ENCODE assay signal across 17 cellular contexts in genomic region chr1:243819438-243819839, GRCh38. TPM values are rescaled to one million over a fixed set of nuclear protein-coding genes. Genes with fewer than 3 reads are reported as not detected.
A peak's percentile ranks its signal among the peaks of the same experiment; 100 is the strongest.
DNase-seq lines count a peak whose midpoint lies in the region; ATAC-seq and TF ChIP-seq lines count a peak whose summit lies in the region.
"Had no signal": no experiment of that assay in that cellular context is flagged by ENCODE, and none has a peak within 500 bp of the region (broad histone marks: within the 10 kb centered on the region; RNA-seq: fewer than 3 reads in every experiment).

No MANE protein-coding gene starts in this region.

- H2BK120ac ChIP-seq in neuronal stem cell (ENCODE audit: low read depth, low read length): no peak overlapping the region

- no peaks in the 10 kb centered on the region for H3K36me3 ChIP-seq in GM23338 (ENCODE audit: insufficient read depth)
- peaks cover 7 to 25% of the 10 kb centered on the region in 2 donors for H3K36me3 ChIP-seq in neuronal stem cell (replicated peaks in 1 of 2; ENCODE audit: control insufficient read depth in 2 of 2, insufficient read depth in 2 of 2, low read length in 2 of 2)

- H3K14ac ChIP-seq in neuronal stem cell (ENCODE audit: low read length): no peak overlapping the region

- H3K4me2 ChIP-seq in GM23338: no peak overlapping the region
- no peak overlapping the region for H3K4me2 ChIP-seq in neuronal stem cell (ENCODE audit: insufficient read depth, low read length, poor library complexity, severe bottlenecking)

- H4K20me1 ChIP-seq in GM23338 (replicated peaks; ENCODE audit: insufficient read depth): no peaks in the 10 kb centered on the region

- no peak overlapping the region for H3K4me3 Mint-ChIP-seq in GM23338
- H3K4me3 Mint-ChIP-seq in glutamatergic neuron (ENCODE audit: unreplicated experiment): no peak overlapping the region
- H3K4me3 Mint-ChIP-seq: B cell; CD4-positive, alpha-beta memory T cell had no signal

- H4K8ac ChIP-seq in neuronal stem cell (ENCODE audit: low read depth, low read length): no peak overlapping the region

- H3F3A ChIP-seq in GM23338 (replicated peaks; ENCODE audit: low read depth): no peaks in the 10 kb centered on the region

- no peak overlapping the region for H2BK12ac ChIP-seq in neuronal stem cell (ENCODE audit: low read length)

- peak overlapping the region; percentile 10 for H3K9ac ChIP-seq in neuronal stem cell (ENCODE audit: low read depth, low read length, poor library complexity)

- peaks cover 32% of the 10 kb centered on the region for H3K9me3 Mint-ChIP-seq in GM23338
- peaks cover 19% of the 10 kb centered on the region for H3K9me3 Mint-ChIP-seq in glutamatergic neuron (ENCODE audit: unreplicated experiment)

- no peaks in the 10 kb centered on the region for H3K27me3 ChIP-seq in GM23338 (ENCODE audit: insufficient read depth)
- no peaks in the 10 kb centered on the region for H3K27me3 ChIP-seq in neuronal stem cell (ENCODE audit: control insufficient read depth in 3 of 3, insufficient read depth in 3 of 3, low read depth in 1 of 3, low read length in 3 of 3)

- TF ChIP-seq CTCF in GM23338 (conservative IDR thresholded peaks at IDR 0.05; ENCODE audit: low read depth in 2 of 2) (peak; percentile 40 to 65), glutamatergic neuron (IDR thresholded peaks at IDR 0.05; ENCODE audit: partially characterized antibody, unreplicated experiment) (no peak)

- H3K9me3 ChIP-seq in neuronal stem cell (replicated peaks in 1 of 2; ENCODE audit: control insufficient read depth in 2 of 2, insufficient read depth in 1 of 2, low read depth in 1 of 2, low read length in 2 of 2): peaks cover 3 to 64% of the 10 kb centered on the region in 2 donors

- H2AK5ac ChIP-seq in neuronal stem cell (ENCODE audit: low read depth, low read length): no peak overlapping the region

- peaks cover 46% of the 10 kb centered on the region for H3K36me3 Mint-ChIP-seq in GM23338 (ENCODE audit: low read depth)
- peaks cover 34% of the 10 kb centered on the region for H3K36me3 Mint-ChIP-seq in glutamatergic neuron (ENCODE audit: unreplicated experiment)

- peak; percentile 67 for ATAC-seq in GM23338
- ATAC-seq: PC-3 had no signal

- H2BK5ac ChIP-seq in neuronal stem cell (ENCODE audit: low read length): no peak overlapping the region

- H3K79me2 ChIP-seq in GM23338 (replicated peaks; ENCODE audit: insufficient read depth): peaks cover 37% of the 10 kb centered on the region

- H3K4me3 ChIP-seq in GM23338 (no peak overlapping the region), neuronal stem cell (ENCODE audit: low read length in 2 of 2) (no peak overlapping the region)
- H3K4me3 ChIP-seq: SK-N-MC had no signal

- H3K27ac Mint-ChIP-seq in GM23338 (no peak overlapping the region), glutamatergic neuron (ENCODE audit: unreplicated experiment) (peak overlapping the region; percentile 80)
- H3K27ac Mint-ChIP-seq: B cell had no signal

- DNase-seq in GM23338 (ENCODE audit: low spot score): peak; percentile 63
- DNase-seq in SK-N-DZ (ENCODE audit: low spot score): peak; percentile 46
- DNase-seq in glutamatergic neuron: peak; percentile 34
- DNase-seq in neuronal stem cell (ENCODE audit: low spot score): no peak
- no peak for DNase-seq in NCI-H2171 treated with DMSO at 0.1 percent for 48 hours (lab: John Stamatoyannopoulos, UW)
- no peak for DNase-seq in DMS79 treated with DMSO at 0.1 percent for 48 hours (lab: John Stamatoyannopoulos, UW)
- DNase-seq in GDM1 (lab: John Stamatoyannopoulos, UW): no peak
- DNase-seq: CD4-positive, alpha-beta memory T cell; EL; MV-4-11; NCI-H1436; NCI-H2081; NCI-H526; NK-92 treated with Interleukin-12 subunit alpha and Interleukin-12 subunit beta, amount 100 ng/mL, for 24 hours; PC-3 had no signal

- H3K18ac ChIP-seq in neuronal stem cell (ENCODE audit: low read length): no peak overlapping the region

- peaks cover 3% of the 10 kb centered on the region for H3K27me3 Mint-ChIP-seq in GM23338 (ENCODE audit: insufficient read depth, low read depth, poor library complexity)
- peaks cover 3% of the 10 kb centered on the region for H3K27me3 Mint-ChIP-seq in glutamatergic neuron (ENCODE audit: unreplicated experiment)
- H3K27me3 Mint-ChIP-seq: B cell; CD4-positive, alpha-beta memory T cell had no signal

- H3K4me1 ChIP-seq in GM23338 (ENCODE audit: insufficient read depth) (no peaks in the 10 kb centered on the region), neuronal stem cell (ENCODE audit: control insufficient read depth in 2 of 2, insufficient read depth in 1 of 2, low read depth in 1 of 2, low read length in 2 of 2) (no peaks in the 10 kb centered on the region)

- peaks cover 1% of the 10 kb centered on the region for H3K79me1 ChIP-seq in neuronal stem cell (ENCODE audit: low read depth, low read length)

- H4K91ac ChIP-seq in neuronal stem cell (ENCODE audit: low read depth, low read length, poor library complexity): no peak overlapping the region

- no peak overlapping the region for H2AFZ ChIP-seq in GM23338
- H2AFZ ChIP-seq in neuronal stem cell (ENCODE audit: low read length): no peak overlapping the region

- WGBS in neuronal stem cell (ENCODE audit: extremely low coverage in 2 of 2, insufficient read length in 2 of 2, insufficient replicate concordance in 1 of 2), 2 donors: no CpG with 5 or more reads among the region's 5 CpGs

- H3K27ac ChIP-seq in GM23338 (ENCODE audit: low read depth) (no peak overlapping the region), neuronal stem cell (replicated peaks; ENCODE audit: low read length) (no peak overlapping the region)
- H3K27ac ChIP-seq: SK-N-MC had no signal

- H3K23ac ChIP-seq in neuronal stem cell (ENCODE audit: low read depth, low read length, poor library complexity): no peak overlapping the region

- H3K4me1 Mint-ChIP-seq in GM23338: no peaks in the 10 kb centered on the region
- H3K4me1 Mint-ChIP-seq in glutamatergic neuron (ENCODE audit: low read depth, unreplicated experiment): no peaks in the 10 kb centered on the region

- H3K9me2 ChIP-seq in GM23338 (ENCODE audit: insufficient read depth): no peaks in the 10 kb centered on the region

- H2BK15ac ChIP-seq in neuronal stem cell (ENCODE audit: low read length): peak overlapping the region; percentile 54

- H3K4ac ChIP-seq in neuronal stem cell (ENCODE audit: low read length): no peak overlapping the region

TF ChIP-seq in GM23338, 12 proteins besides CTCF, POLR2A, EP300 and RAD21:
- TF ChIP-seq EZH2phosphoT487 (IDR thresholded peaks at IDR 0.05; ENCODE audit: unreplicated experiment) (no peak), NANOG (IDR thresholded peaks at IDR 0.05; ENCODE audit: borderline replicate concordance) (no peak), POLR2AphosphoS5 (IDR thresholded peaks at IDR 0.05; ENCODE audit: low read depth) (no peak), REST (IDR thresholded peaks at IDR 0.05; ENCODE audit: unreplicated experiment) (no peak), CREB1 (CRISPR knock-in tag; IDR thresholded peaks at IDR 0.05; ENCODE audit: low read depth) (no peak), JUNB (IDR thresholded peaks at IDR 0.05; ENCODE audit: unreplicated experiment) (no peak), ZNF331 (CRISPR knock-in tag; IDR thresholded peaks at IDR 0.05; ENCODE audit: low read depth) (no peak)

RNA-seq across cellular contexts. Expression of gene AKT3, which starts 30.6 kb away (rescaled TPM):
- 18.5 and 22.6 TPM in 2 replicates for total RNA-seq in GM23338 (2014; rRNA removed; shearing (Covaris generic))
- 4.5 and 5.9 TPM in 2 replicates for polyA plus RNA-seq in GM23338 (2016; fragmentation: Nextera tagmentation; extraction: Ambion mirVana)
- 37.8 and 38.0 TPM in 2 replicates for polyA plus RNA-seq in SK-N-DZ (2014; cell fraction: cytosol; rRNA removed)
- polyA plus RNA-seq in SK-N-DZ (2014; cell fraction: nucleus; rRNA removed): 23.4 and 31.1 TPM in 2 replicates
- 169 TPM for total RNA-seq in glutamatergic neuron (ENCODE audit: unreplicated experiment)
- polyA plus RNA-seq in neuronal stem cell (2013, experiment 1 of 2): 33.9 TPM
- polyA plus RNA-seq in neuronal stem cell (2013, experiment 2 of 2): 33.7 TPM

Comparison
In these comparisons a context has a peak if more than half of its experiments do, and no peak if none do; other contexts are left out.
1. DNase-seq: peak in GM23338 (single experiment), SK-N-DZ (single experiment) and glutamatergic neuron (single experiment); none in neuronal stem cell (single experiment), NCI-H2171 treated with DMSO at 0.1 percent for 48 hours (single experiment), DMS79 treated with DMSO at 0.1 percent for 48 hours (single experiment) and GDM1 (single experiment).